Comparison of ENCODE assay signal across 8 cellular contexts in the genomic region with DNA sequence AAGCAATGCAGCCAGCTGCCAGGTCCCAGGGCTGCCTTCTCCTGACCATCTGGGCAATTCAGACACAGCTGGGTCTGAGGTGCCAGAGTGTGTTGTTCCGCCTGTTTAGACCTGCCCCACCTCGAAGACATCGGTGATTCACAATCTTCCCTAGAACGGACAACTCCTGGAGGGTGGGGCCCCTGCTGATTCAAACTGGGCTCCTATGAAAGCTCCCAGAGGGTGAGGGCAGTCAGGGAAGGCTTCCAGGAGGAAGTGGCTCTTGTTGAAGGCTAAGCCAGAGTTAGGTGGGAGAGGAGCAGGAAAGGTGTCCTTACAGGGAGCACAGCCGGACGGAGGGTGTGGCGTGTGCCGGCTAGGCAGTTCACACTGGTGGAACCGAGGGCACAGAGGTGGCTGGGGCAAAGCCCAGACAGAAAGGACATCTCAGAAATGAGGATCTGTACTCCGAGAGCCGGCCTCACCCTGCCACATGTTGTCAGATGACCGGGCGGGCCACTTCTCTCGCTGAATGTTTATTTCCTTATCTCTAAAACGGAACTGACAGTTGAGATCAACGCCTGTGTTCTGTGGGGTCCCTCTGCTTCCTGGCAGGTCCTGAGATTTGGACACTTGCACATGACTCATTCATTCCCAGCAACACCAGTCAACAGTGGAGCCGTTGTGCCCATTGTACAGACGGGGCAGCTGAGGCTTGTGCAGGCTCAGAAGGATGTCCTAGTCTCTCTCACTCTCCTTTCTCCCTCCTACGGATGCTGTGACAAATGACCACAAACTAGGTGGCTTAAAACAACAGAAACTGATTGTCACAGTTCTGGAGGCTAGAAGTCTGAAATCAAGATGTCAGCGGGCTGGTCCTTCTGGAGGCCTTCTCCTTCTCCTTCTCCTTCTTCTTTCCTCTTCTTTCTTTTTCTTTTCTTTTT. TPM values are rescaled to one million over a fixed set of nuclear protein-coding genes. Genes with fewer than 3 reads are reported as not detected.
A peak's percentile ranks its signal among the peaks of the same experiment; 100 is the strongest.
DNase-seq lines count a peak whose midpoint lies in the region; ATAC-seq and TF ChIP-seq lines count a peak whose summit lies in the region.

No MANE protein-coding gene starts in this region.

- WGBS in adrenal gland, 4 donors: 60 to 71% (median 65%) methylated on average over 18 to 20 of the region's 20 CpGs

- H3K4me3 ChIP-seq in adrenal gland: no peak overlapping the region
- H3K4me3 ChIP-seq in mucosa of descending colon: no peak overlapping the region

- H3K36me3 ChIP-seq in adrenal gland (replicated peaks in 1 of 2) (no peaks in the 10 kb centered on the region), mucosa of descending colon (ENCODE audit: low read depth) (no peaks in the 10 kb centered on the region)

- H3K27me3 ChIP-seq in adrenal gland: no peaks in the 10 kb centered on the region

- DNase-seq in GF-D8 (lab: John Stamatoyannopoulos, UW) (peak; percentile 83), adrenal gland (peak in 6 of 7 donors; percentile 46 to 76 (median 54)), mucosa of descending colon (peak; percentile 86 to 88 (median 87)), HuH-7 (ENCODE audit: low spot score) (no peak), foreskin melanocyte (no peak), NCI-H446 (lab: John Stamatoyannopoulos, UW) (no peak)
- no peak for DNase-seq in activated CD4-positive, CD25-positive, alpha-beta regulatory T cell treated with anti-CD3 and anti-CD28 coated beads, Interleukin-2, amount 50 U/mL, for 72 hours

- no peaks in the 10 kb centered on the region for H3K9me3 ChIP-seq in adrenal gland (replicated peaks in 1 of 3)
- no peaks in the 10 kb centered on the region for H3K9me3 ChIP-seq in mucosa of descending colon

- peak overlapping the region in 2 of 5 donors; percentile 34 to 59 for H3K27ac ChIP-seq in adrenal gland

- no peaks in the 10 kb centered on the region for H3K4me1 ChIP-seq in adrenal gland (replicated peaks in 1 of 2)
- H3K4me1 ChIP-seq in mucosa of descending colon (ENCODE audit: low read depth): peaks cover 24% of the 10 kb centered on the region

- intact Hi-C loops in adrenal gland (cut with DNase I): no loop called here
- intact Hi-C loops in mucosa of descending colon (cut with DNase I, micrococcal nuclease): no loop called here

- ATAC-seq in HG03442 (IDR thresholded peaks at IDR 0.05; ENCODE audit: unreplicated experiment) (peak; percentile 46), mucosa of descending colon (peak; percentile 79)

- no peak for TF ChIP-seq POLR2A in adrenal gland (IDR thresholded peaks at IDR 0.05)

- no peak for TF ChIP-seq CTCF in adrenal gland (IDR thresholded peaks at IDR 0.05)
- TF ChIP-seq CTCF in mucosa of descending colon (IDR thresholded peaks at IDR 0.05): no peak

RNA-seq across cellular contexts. Expression of a gene that starts 26.9 kb away (rescaled TPM):
- total RNA-seq in adrenal gland (10 to 100 TPM; 35.1 to 83.2 (median 60.7) TPM), mucosa of descending colon (100 to 1,000 TPM; 140 to 308 (median 246) TPM)
- polyA plus RNA-seq in adrenal gland: 10 to 100 TPM; 23.1 to 75.5 (median 35.2) TPM

RNA-seq across cellular contexts. Expression of a gene that starts 54.6 kb away (rescaled TPM):
- total RNA-seq in adrenal gland (10 to 100 TPM; 29.6 to 94.7 (median 41.2) TPM), mucosa of descending colon (10 to 100 TPM in 1 of 3 donors, 1 to 10 TPM in 2; 2.3 to 22.1 (median 4.2) TPM)
- 10 to 100 TPM; 10.5 to 53.2 (median 19.0) TPM for polyA plus RNA-seq in adrenal gland

Comparison
In these comparisons a context has a peak if more than half of its experiments do, and no peak if none do; other contexts are left out.
1. DNase-seq: peak in GF-D8 (single experiment), adrenal gland (6 of 7) and mucosa of descending colon (3 of 3); none in HuH-7 (single experiment), foreskin melanocyte (single experiment), activated CD4-positive, CD25-positive, alpha-beta regulatory T cell treated with anti-CD3 and anti-CD28 coated beads, Interleukin-2, amount 50 U/mL, for 72 hours (single experiment) and NCI-H446 (0 of 2).